Comparison of ENCODE assay signal across 8 cellular contexts in genomic region chr17:48024149-48025039, GRCh38. TPM values are rescaled to one million over a fixed set of nuclear protein-coding genes. Genes with fewer than 3 reads are reported as not detected.
DNase-seq lines count a peak whose midpoint lies in the region; ATAC-seq, FAIRE-seq and TF ChIP-seq lines count a peak whose summit lies in the region.

No MANE protein-coding gene starts in this region.

- no peak for FAIRE-seq in bronchial epithelial cell (lab: Jason Lieb, UNC)

- H3K27me3 ChIP-seq in bronchial epithelial cell (ENCODE audit: control insufficient read depth, insufficient read depth, low read length): no peaks in the 10 kb centered on the region
- no peaks in the 10 kb centered on the region for H3K27me3 ChIP-seq in layer of hippocampus (ENCODE audit: control insufficient read depth, insufficient read depth, low read length)

- H3K4me3 ChIP-seq in bronchial epithelial cell (ENCODE audit: low read depth, low read length): peak overlapping the region; percentile 41

- DNase-seq in Daoy (ENCODE audit: low read depth): peak; percentile 69
- peak; percentile 90 for DNase-seq in SW480 (ENCODE audit: low spot score)
- DNase-seq in bronchial epithelial cell (ENCODE audit: low read depth): no peak
- DNase-seq in stimulated activated CD8-positive, alpha-beta memory T cell treated with anti-CD3 and anti-CD28 coated beads, Interleukin-12 subunit alpha, Interleukin-12 subunit beta, amount 100 ng/mL, for 4 hours (ENCODE audit: low read depth): peak; percentile 4

- ATAC-seq in HG03342 (IDR thresholded peaks at IDR 0.05; ENCODE audit: unreplicated experiment): peak; percentile 2
- ATAC-seq in HG03571 (IDR thresholded peaks at IDR 0.05; ENCODE audit: unreplicated experiment): no peak
- ATAC-seq in HG02981 (IDR thresholded peaks at IDR 0.05; ENCODE audit: unreplicated experiment): no peak

- TF ChIP-seq CTCF in bronchial epithelial cell (IDR thresholded peaks at IDR 0.05; ENCODE audit: insufficient read depth, low read length, severe bottlenecking): no peak

- H3K27ac ChIP-seq in layer of hippocampus (ENCODE audit: low read depth, low read length): peak overlapping the region; percentile 84

- no peaks in the 10 kb centered on the region for H3K36me3 ChIP-seq in bronchial epithelial cell (ENCODE audit: control insufficient read depth, insufficient read depth, low read length)

RNA-seq across cellular contexts. Expression of gene COPZ2, which starts 13.2 kb away (rescaled TPM):
- total RNA-seq in Daoy (2014; rRNA removed; shearing (Covaris generic)): 0.57 and 5.5 TPM in 2 replicates
- total RNA-seq in bronchial epithelial cell: 8.2 and 21.4 TPM in 2 replicates

RNA-seq across cellular contexts. Expression of gene NFE2L1, which starts 23.8 kb away (rescaled TPM):
- 19.1 and 22.3 TPM in 2 replicates for total RNA-seq in Daoy (2014; rRNA removed; shearing (Covaris generic))
- total RNA-seq in bronchial epithelial cell: 84.2 and 176 TPM in 2 replicates

RNA-seq across cellular contexts. Expression of gene CDK5RAP3, which starts 53.5 kb away (rescaled TPM):
- 74.2 and 93.5 TPM in 2 replicates for total RNA-seq in Daoy (2014; rRNA removed; shearing (Covaris generic))
- 77.1 and 89.8 TPM in 2 replicates for total RNA-seq in bronchial epithelial cell
